1 cellular context compared by ENCODE assay signal in genomic region chr10:112631501-112632410, GRCh38.
A peak's percentile ranks its signal among the peaks of the same experiment; 100 is the strongest.
TF ChIP-seq lines count a peak whose summit lies in the region.

No MANE protein-coding gene starts in this region.

TF ChIP-seq in HepG2, 621 proteins besides CTCF, POLR2A, EP300 and RAD21 (continued from another document and continues in another):
- TF ChIP-seq AFF4 (CRISPR knock-in tag; IDR thresholded peaks at IDR 0.05) (no peak), DMAP1 (CRISPR knock-in tag; IDR thresholded peaks at IDR 0.05) (peak; percentile 39; the same call in 1 of the 2 replicates), HMGA1 (CRISPR knock-in tag; conservative IDR thresholded peaks at IDR 0.05) (no peak), NFAT5 (CRISPR knock-in tag; IDR thresholded peaks at IDR 0.05) (no peak), ZBTB1 (CRISPR knock-in tag; IDR thresholded peaks at IDR 0.05; ENCODE audit: borderline replicate concordance) (no peak), ZBTB25 (CRISPR knock-in tag; IDR thresholded peaks at IDR 0.05) (no peak), RAD51 (IDR thresholded peaks at IDR 0.05; ENCODE audit: borderline replicate concordance) (no peak), ZNF678 (CRISPR knock-in tag; IDR thresholded peaks at IDR 0.05) (no peak), ZNF484 (CRISPR knock-in tag; IDR thresholded peaks at IDR 0.05; ENCODE audit: borderline replicate concordance, low read depth) (no peak), ZNF414 (CRISPR knock-in tag; IDR thresholded peaks at IDR 0.05) (peak; percentile 37; the same call in 1 of the 2 replicates), REPIN1 (CRISPR knock-in tag; IDR thresholded peaks at IDR 0.05; ENCODE audit: borderline replicate concordance, low read depth) (no peak; the same call in 1 of the 2 replicates), CEBPZ (IDR thresholded peaks at IDR 0.05; ENCODE audit: low read length) (no peak), ZNF644 (CRISPR knock-in tag; IDR thresholded peaks at IDR 0.05; ENCODE audit: low read depth) (peak; percentile 88), RBFOX2 (IDR thresholded peaks at IDR 0.05; ENCODE audit: low read depth, low read length) (no peak), PTBP1 (IDR thresholded peaks at IDR 0.05; ENCODE audit: low read depth, low read length, poor library complexity, severe bottlenecking) (no peak), SALL1 (CRISPR knock-in tag; IDR thresholded peaks at IDR 0.05) (peak; percentile 97), TFE3 (CRISPR knock-in tag; IDR thresholded peaks at IDR 0.05) (peak; percentile 88), MYPOP (CRISPR knock-in tag; IDR thresholded peaks at IDR 0.05) (peak; percentile 54; the same call in 1 of the 2 replicates), ZNF891 (CRISPR knock-in tag; IDR thresholded peaks at IDR 0.05) (no peak), REXO4 (CRISPR knock-in tag; IDR thresholded peaks at IDR 0.05; ENCODE audit: borderline replicate concordance) (no peak), IRF2 (CRISPR knock-in tag; IDR thresholded peaks at IDR 0.05) (peak; percentile 79; the same call in 1 of the 2 replicates), MTA1 (CRISPR knock-in tag; IDR thresholded peaks at IDR 0.05; ENCODE audit: borderline replicate concordance) (no peak), EZH2 (conservative IDR thresholded peaks at IDR 0.05; ENCODE audit: low read depth, low read length) (no peak), ZNF687 (CRISPR knock-in tag; IDR thresholded peaks at IDR 0.05) (no peak), ZBTB49 (CRISPR knock-in tag; IDR thresholded peaks at IDR 0.05; ENCODE audit: borderline replicate concordance) (no peak), HCFC1 (IDR thresholded peaks at IDR 0.05; ENCODE audit: low read depth, low read length) (no peak)
